In the genomic region with DNA sequence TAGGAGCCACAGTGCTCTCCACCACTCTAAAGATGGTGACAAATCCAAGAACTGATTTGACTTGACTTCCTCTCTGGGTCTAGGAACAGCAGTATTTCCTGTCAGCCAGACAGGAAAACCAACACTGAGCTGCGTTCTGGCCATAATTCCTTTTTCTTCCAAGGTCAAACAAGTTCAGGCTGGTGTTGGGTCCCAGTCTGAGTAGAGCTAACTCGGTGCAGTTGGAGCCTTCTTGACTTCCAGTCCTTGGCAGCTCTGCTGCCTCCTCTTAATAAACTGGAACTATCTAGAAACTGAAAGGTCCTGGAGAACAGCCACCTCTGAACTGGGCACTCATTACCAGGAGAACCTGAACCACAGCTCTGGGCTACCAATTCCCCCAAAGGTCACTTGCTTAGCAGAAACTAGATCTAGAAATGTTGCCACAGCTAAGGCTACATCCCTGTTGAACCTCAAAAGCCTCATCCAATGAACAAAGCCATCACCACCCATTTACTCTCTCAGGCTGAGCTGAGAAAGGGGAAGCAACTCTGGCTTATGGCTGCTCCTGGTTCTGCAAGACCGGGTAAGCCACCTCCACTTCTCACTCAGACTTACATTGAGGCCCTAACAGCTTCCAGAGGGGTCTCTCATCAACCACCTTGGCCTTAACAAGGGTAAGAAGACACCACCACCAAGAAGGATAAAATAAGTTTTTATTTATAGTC, we compare ENCODE assay signal across 9 cellular contexts. TPM values are rescaled to one million over a fixed set of nuclear protein-coding genes. Genes with fewer than 3 reads are reported as not detected.
DNase-seq lines count a peak whose midpoint lies in the region; ATAC-seq and TF ChIP-seq lines count a peak whose summit lies in the region.
"Had no signal": no experiment of that assay in that cellular context is flagged by ENCODE, and none has a peak within 500 bp of the region (broad histone marks: within the 10 kb centered on the region; RNA-seq: fewer than 3 reads in every experiment).

No MANE protein-coding gene starts in this region.

- H3K9me3 ChIP-seq in heart right ventricle: no peaks in the 10 kb centered on the region
- no peaks in the 10 kb centered on the region for H3K9me3 ChIP-seq in skeletal muscle tissue (ENCODE audit: control insufficient read depth in 3 of 3, low read length in 3 of 3)
- no peaks in the 10 kb centered on the region for H3K9me3 ChIP-seq in MM.1S (replicated peaks; ENCODE audit: insufficient read depth, low read length)
- H3K9me3 ChIP-seq: ovary had no signal

- H3K4me2 ChIP-seq in MM.1S (ENCODE audit: low read depth, low read length): no peak overlapping the region

- H3F3A ChIP-seq in MM.1S (ENCODE audit: insufficient read depth, low read length): peaks cover 6% of the 10 kb centered on the region

- no peaks in the 10 kb centered on the region for H3K79me2 ChIP-seq in MM.1S (ENCODE audit: low read length)

- ATAC-seq in heart right ventricle (peak in 7 of 8 donors; percentile 2 to 52 (median 12)), WTC11 (no peak)

- WGBS in heart right ventricle, 2 donors: 30 to 39% methylated on average over 3 of the region's 3 CpGs

- POLR2A ChIA-PET in WTC11 (lab: Charles Lee): no interaction called here

- CTCF ChIA-PET in WTC11 (lab: Charles Lee): no interaction called here

- DNase-seq in HL-60 (ENCODE audit: low read depth in 1 of 2, low spot score in 1 of 2): peak in 1 of 2 experiments; percentile 79
- DNase-seq in SKM-1 treated with dmso at 0.1 percent for 144 hours (lab: John Stamatoyannopoulos, UW; ENCODE audit: unreplicated experiment): peak; percentile 64
- no peak for DNase-seq in heart right ventricle
- no peak for DNase-seq in WTC11 (ENCODE audit: low spot score)
- DNase-seq in MM.1S: no peak
- DNase-seq in posterior cingulate gyrus: no peak
- DNase-seq in activated naive CD4-positive, alpha-beta T cell treated with anti-CD3 and anti-CD28 coated beads, Interleukin-2, amount 50 U/mL, for 16 hours: no peak
- DNase-seq: ovary had no signal

- H3K4me1 ChIP-seq in heart right ventricle (peaks cover 12 to 79% (median 74%) of the 10 kb centered on the region in 9 donors), skeletal muscle tissue (ENCODE audit: control insufficient read depth in 3 of 3, insufficient read depth in 3 of 3, low read length in 3 of 3) (peaks cover 62 to 74% (median 73%) of the 10 kb centered on the region in 3 donors), MM.1S (ENCODE audit: low read length) (peaks cover 4% of the 10 kb centered on the region; the same call in 1 of the 2 replicates)

- peak overlapping the region; percentile 55 for H3K27ac ChIP-seq in HL-60 (replicated peaks)
- H3K27ac ChIP-seq in heart right ventricle: peak overlapping the region in 9 of 10 donors; percentile 32 to 84 (median 75)
- H3K27ac ChIP-seq in skeletal muscle tissue (ENCODE audit: low read depth, low read length): peak overlapping the region; percentile 81
- no peak overlapping the region for H3K27ac ChIP-seq in MM.1S (ENCODE audit: low read length)
- H3K27ac ChIP-seq: ovary had no signal

- H3K27me3 ChIP-seq in HL-60 (ENCODE audit: insufficient read depth, poor library complexity, severe bottlenecking) (no peaks in the 10 kb centered on the region), heart right ventricle (no peaks in the 10 kb centered on the region), skeletal muscle tissue (ENCODE audit: control insufficient read depth in 3 of 3, insufficient read depth in 3 of 3, low read length in 3 of 3) (no peaks in the 10 kb centered on the region), MM.1S (replicated peaks; ENCODE audit: insufficient read depth, low read length) (no peaks in the 10 kb centered on the region)
- H3K27me3 ChIP-seq: ovary had no signal

- H3K9me2 ChIP-seq in MM.1S (replicated peaks; ENCODE audit: insufficient read depth, low read length): no peaks in the 10 kb centered on the region

- no peak overlapping the region for H3K9ac ChIP-seq in skeletal muscle tissue (ENCODE audit: low read depth in 1 of 3, low read length in 3 of 3)
- no peak overlapping the region for H3K9ac ChIP-seq in MM.1S (ENCODE audit: low read length)

- TF ChIP-seq CTCF in HL-60 (IDR thresholded peaks at IDR 0.05; ENCODE audit: insufficient read depth, low read length) (no peak), heart right ventricle (IDR thresholded peaks at IDR 0.05) (no peak), WTC11 (IDR thresholded peaks at IDR 0.05) (no peak), MM.1S (IDR thresholded peaks at IDR 0.05; ENCODE audit: low read length) (no peak)

- H3K4me3 ChIP-seq in HL-60 (replicated peaks; ENCODE audit: insufficient read depth, low read length) (no peak overlapping the region), heart right ventricle (no peak overlapping the region), skeletal muscle tissue (ENCODE audit: low read length in 3 of 3) (peak overlapping the region in 2 of 3 donors; percentile 11 to 14), MM.1S (ENCODE audit: low read length) (no peak overlapping the region)
- H3K4me3 ChIP-seq: ovary had no signal

- H4K20me1 ChIP-seq in MM.1S (ENCODE audit: insufficient read depth, low read length): no peaks in the 10 kb centered on the region

- intact Hi-C loops in heart right ventricle (cut with DNase I): no loop called here
- intact Hi-C loops in posterior cingulate gyrus (cut with DNase I): no loop called here

- H3K4me1 Mint-ChIP-seq in WTC11: no peaks in the 10 kb centered on the region

- no peaks in the 10 kb centered on the region for H3K9me3 Mint-ChIP-seq in WTC11

- H3K27me3 Mint-ChIP-seq in WTC11 (ENCODE audit: low read depth): no peaks in the 10 kb centered on the region

- H3K27ac Mint-ChIP-seq in WTC11: no peak overlapping the region

- no peak overlapping the region for H3K4me3 Mint-ChIP-seq in WTC11

- H2AFZ ChIP-seq in MM.1S (ENCODE audit: low read length): no peak overlapping the region

- H3K36me3 Mint-ChIP-seq in WTC11: peaks cover 24% of the 10 kb centered on the region

- H3K36me3 ChIP-seq in heart right ventricle: peaks cover 0 to 82% (median 27%) of the 10 kb centered on the region in 9 donors
- peaks cover 14 to 39% (median 22%) of the 10 kb centered on the region in 3 donors for H3K36me3 ChIP-seq in skeletal muscle tissue (ENCODE audit: control insufficient read depth in 3 of 3, insufficient read depth in 3 of 3, low read length in 3 of 3)
- H3K36me3 ChIP-seq in MM.1S (replicated peaks; ENCODE audit: insufficient read depth, low read length): no peaks in the 10 kb centered on the region
- H3K36me3 ChIP-seq: ovary had no signal

TF ChIP-seq in WTC11, 78 proteins besides CTCF, POLR2A, EP300 and RAD21:
- TF ChIP-seq NFATC4 (CRISPR knock-in tag; IDR thresholded peaks at IDR 0.05) (no peak), NFE2L1 (CRISPR knock-in tag; IDR thresholded peaks at IDR 0.05) (no peak)
- TF ChIP-seq, protein P1, sequence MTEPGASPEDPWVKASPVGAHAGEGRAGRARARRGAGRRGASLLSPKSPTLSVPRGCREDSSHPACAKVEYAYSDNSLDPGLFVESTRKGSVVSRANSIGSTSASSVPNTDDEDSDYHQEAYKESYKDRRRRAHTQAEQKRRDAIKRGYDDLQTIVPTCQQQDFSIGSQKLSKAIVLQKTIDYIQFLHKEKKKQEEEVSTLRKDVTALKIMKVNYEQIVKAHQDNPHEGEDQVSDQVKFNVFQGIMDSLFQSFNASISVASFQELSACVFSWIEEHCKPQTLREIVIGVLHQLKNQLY (CRISPR knock-in tag; IDR thresholded peaks at IDR 0.05): no peak

RNA-seq across cellular contexts. Expression of a gene that starts 27.7 kb away (rescaled TPM):
- total RNA-seq in heart right ventricle (10 to 100 TPM; 54.5 to 95.7 (median 73.7) TPM), skeletal muscle tissue (30.8 TPM), WTC11 (2021) (51.2 to 58.5 TPM (median 57.6 TPM) in 3 replicates)
- 10 to 100 TPM; 35.7 to 50.0 TPM for polyA plus RNA-seq in heart right ventricle

Comparison
In these comparisons a context has a peak if more than half of its experiments do, and no peak if none do; other contexts are left out.
1. H3K4me3 ChIP-seq: peak in skeletal muscle tissue (2 of 3); none in HL-60 (single experiment), heart right ventricle (0 of 10) and MM.1S (single experiment).